Comparison of ENCODE assay signal across 14 cellular contexts in the genomic region with DNA sequence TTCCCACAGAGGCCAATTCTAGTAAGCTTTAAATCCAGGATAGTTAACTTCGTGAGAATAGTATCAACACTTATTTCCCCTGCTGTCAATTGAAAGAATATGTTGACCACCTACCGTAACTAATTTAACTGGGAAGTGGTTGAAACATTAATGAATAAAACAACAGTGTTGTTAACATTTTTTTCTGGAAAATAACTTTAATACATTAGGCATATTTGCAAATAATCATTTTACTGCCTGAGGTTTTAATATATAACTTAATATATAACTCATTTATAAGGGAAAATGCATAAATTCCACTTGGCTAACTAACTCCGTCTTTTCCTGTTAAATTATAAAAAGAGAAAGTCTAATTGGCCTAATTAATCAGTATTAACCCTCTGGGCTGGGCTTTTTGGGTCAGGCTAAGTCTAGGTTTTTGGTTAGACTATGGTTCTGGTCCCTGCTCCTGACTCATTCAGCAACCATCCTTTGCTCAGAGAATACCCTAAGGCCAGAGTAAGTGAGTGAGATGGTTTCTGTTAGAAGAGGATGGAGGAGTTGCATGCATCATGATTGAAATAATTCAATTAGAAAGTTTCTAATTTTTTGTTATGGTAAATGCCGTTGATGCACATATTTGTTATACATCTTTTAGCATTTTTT. TPM values are rescaled to one million over a fixed set of nuclear protein-coding genes. Genes with fewer than 3 reads are reported as not detected.
DNase-seq lines count a peak whose midpoint lies in the region; ATAC-seq, FAIRE-seq and TF ChIP-seq lines count a peak whose summit lies in the region.
"Had no signal": no experiment of that assay in that cellular context is flagged by ENCODE, and none has a peak within 500 bp of the region (broad histone marks: within the 10 kb centered on the region; RNA-seq: fewer than 3 reads in every experiment).

No MANE protein-coding gene starts in this region.

- TF ChIP-seq POLR2A in adrenal gland (IDR thresholded peaks at IDR 0.05): no peak

- H3K4me1 ChIP-seq in adrenal gland (replicated peaks in 1 of 2) (peaks cover 12% of the 10 kb centered on the region in 2 donors), kidney (ENCODE audit: control insufficient read depth in 1 of 2, insufficient read depth in 1 of 2, low read depth in 1 of 2, low read length in 2 of 2) (no peaks in the 10 kb centered on the region), right atrium auricular region (no peaks in the 10 kb centered on the region)
- H3K4me1 ChIP-seq: parathyroid adenoma had no signal

- peak; percentile 56 for ATAC-seq in HG02759 (IDR thresholded peaks at IDR 0.05; ENCODE audit: unreplicated experiment)

- H3K9ac ChIP-seq in kidney (ENCODE audit: low read length in 2 of 2): no peak overlapping the region
- H3K9ac ChIP-seq: parathyroid adenoma had no signal

- FAIRE-seq in kidney (lab: Jason Lieb, UNC): no peak

- H3K4me3 ChIP-seq in adrenal gland (no peak overlapping the region), kidney (ENCODE audit: low read length in 2 of 2) (no peak overlapping the region), right atrium auricular region (no peak overlapping the region)

- peak; percentile 82 for DNase-seq in ELR (ENCODE audit: low read depth)
- DNase-seq in RWPE1 (ENCODE audit: low spot score): peak; percentile 58
- peak; percentile 79 for DNase-seq in kidney tubule cell (ENCODE audit: low spot score)
- no peak for DNase-seq in adrenal gland
- no peak for DNase-seq in kidney
- no peak for DNase-seq in right atrium auricular region (ENCODE audit: low spot score)
- DNase-seq in GM10266 (ENCODE audit: extremely low spot score): no peak
- DNase-seq: activated naive CD4-positive, alpha-beta T cell treated with anti-CD3 and anti-CD28 coated beads, Interleukin-2, amount 10 ng/mL, durations not matched to agents 7 days and 5 days; cerebellar nuclear complex; HCEC 1CT; midbrain had no signal

- no peaks in the 10 kb centered on the region for H3K27me3 ChIP-seq in adrenal gland
- no peaks in the 10 kb centered on the region for H3K27me3 ChIP-seq in right atrium auricular region

- WGBS in adrenal gland, 4 donors: 91 to 93% (median 93%) methylated on average over 4 of the region's 4 CpGs

- H3K36me3 ChIP-seq in adrenal gland (replicated peaks in 1 of 2) (no peaks in the 10 kb centered on the region), kidney (ENCODE audit: control insufficient read depth in 1 of 2, insufficient read depth in 2 of 2, low read length in 2 of 2) (no peaks in the 10 kb centered on the region), right atrium auricular region (no peaks in the 10 kb centered on the region)

- H3K27ac ChIP-seq in RWPE1: no peak overlapping the region
- no peak overlapping the region for H3K27ac ChIP-seq in adrenal gland
- no peak overlapping the region for H3K27ac ChIP-seq in kidney (ENCODE audit: low read depth in 2 of 2, low read length in 2 of 2)
- no peak overlapping the region for H3K27ac ChIP-seq in right atrium auricular region
- H3K27ac ChIP-seq: C4-2B, parathyroid adenoma had no signal

- H3K9me3 ChIP-seq in adrenal gland (replicated peaks in 1 of 3) (no peaks in the 10 kb centered on the region), kidney (ENCODE audit: control insufficient read depth in 1 of 2, low read length in 2 of 2) (no peaks in the 10 kb centered on the region), right atrium auricular region (no peaks in the 10 kb centered on the region)

- CTCF ChIA-PET in RWPE1 (lab: Yijun Ruan, JAX): no interaction called here

- POLR2A ChIA-PET in RWPE1 (lab: Yijun Ruan, JAX; ENCODE audit: low non-redundant PET): no interaction called here

- TF ChIP-seq CTCF in RWPE1 (conservative IDR thresholded peaks at IDR 0.05; ENCODE audit: low read depth) (no peak), adrenal gland (IDR thresholded peaks at IDR 0.05) (no peak), kidney (IDR thresholded peaks at IDR 0.05; ENCODE audit: borderline replicate concordance, extremely low read depth, insufficient read depth) (no peak), right atrium auricular region (IDR thresholded peaks at IDR 0.05) (no peak), GM10266 (IDR thresholded peaks at IDR 0.05; ENCODE audit: control insufficient read depth, insufficient read depth, low read depth, missing control alignments) (no peak)

- intact Hi-C loops in adrenal gland (cut with DNase I): no loop called here
- intact Hi-C loops in kidney (cut with DNase I): no loop called here

RNA-seq across cellular contexts. Expression of a gene that starts 10.9 kb away (rescaled TPM):
- total RNA-seq in adrenal gland (10 to 100 TPM; 24.2 to 51.7 (median 45.3) TPM), kidney (68.2 TPM), right atrium auricular region (10 to 100 TPM; 20.4 to 32.9 TPM)
- polyA plus RNA-seq in adrenal gland (10 to 100 TPM in 1 of 3 donors, 1 to 10 TPM in 2; 8.7 to 13.7 (median 9.6) TPM), kidney (ENCODE audit: insufficient read depth, low read depth, low replicate concordance) (5.6 TPM)

Comparison
In these comparisons a context has a peak if more than half of its experiments do, and no peak if none do; other contexts are left out.
1. DNase-seq: peak in ELR (single experiment), RWPE1 (single experiment) and kidney tubule cell (single experiment); none in adrenal gland (0 of 7), kidney (single experiment), right atrium auricular region (single experiment) and GM10266 (single experiment).